In the genomic region with DNA sequence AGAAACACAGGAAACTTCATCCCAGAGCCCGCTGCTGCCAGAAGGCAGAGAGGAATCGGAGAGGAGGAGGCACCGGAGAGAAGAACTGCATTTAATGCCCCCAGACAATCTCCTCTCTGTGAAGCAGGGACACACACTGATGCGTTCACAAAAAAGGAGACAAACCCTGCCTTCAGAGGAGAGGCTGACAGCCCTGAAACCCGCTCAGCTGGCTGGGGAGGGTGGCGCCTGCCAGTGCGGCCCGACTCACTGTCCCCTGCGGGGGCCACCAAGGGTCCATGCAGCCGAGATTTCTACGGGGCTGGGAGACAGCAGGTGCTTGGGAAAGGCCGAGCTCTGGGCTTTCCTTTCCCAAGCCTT, we compare ENCODE assay signal across 1 cellular context.
TF ChIP-seq lines count a peak whose summit lies in the region.

No MANE protein-coding gene starts in this region.

TF ChIP-seq in IMR-90, 13 proteins besides CTCF, POLR2A, EP300 and RAD21:
- no peak for TF ChIP-seq MXI1 (IDR thresholded peaks at IDR 0.05; ENCODE audit: borderline replicate concordance, low read depth, low read length)
- no peak for TF ChIP-seq MAFK (IDR thresholded peaks at IDR 0.05; ENCODE audit: low read depth, low read length)
- no peak for TF ChIP-seq CHD1 (IDR thresholded peaks at IDR 0.05; ENCODE audit: low read depth, low read length)
- TF ChIP-seq SMC3 (IDR thresholded peaks at IDR 0.05; ENCODE audit: low read depth, low read length), result no peak
- TF ChIP-seq, protein P1, sequence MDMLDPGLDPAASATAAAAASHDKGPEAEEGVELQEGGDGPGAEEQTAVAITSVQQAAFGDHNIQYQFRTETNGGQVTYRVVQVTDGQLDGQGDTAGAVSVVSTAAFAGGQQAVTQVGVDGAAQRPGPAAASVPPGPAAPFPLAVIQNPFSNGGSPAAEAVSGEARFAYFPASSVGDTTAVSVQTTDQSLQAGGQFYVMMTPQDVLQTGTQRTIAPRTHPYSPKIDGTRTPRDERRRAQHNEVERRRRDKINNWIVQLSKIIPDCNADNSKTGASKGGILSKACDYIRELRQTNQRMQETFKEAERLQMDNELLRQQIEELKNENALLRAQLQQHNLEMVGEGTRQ (IDR thresholded peaks at IDR 0.05; ENCODE audit: low read depth, low read length), result no peak
- TF ChIP-seq CEBPB (IDR thresholded peaks at IDR 0.05; ENCODE audit: low read depth, low read length), result no peak
- no peak for TF ChIP-seq NFE2L2 (IDR thresholded peaks at IDR 0.05; ENCODE audit: low read depth, low read length)
- TF ChIP-seq, protein P2, sequence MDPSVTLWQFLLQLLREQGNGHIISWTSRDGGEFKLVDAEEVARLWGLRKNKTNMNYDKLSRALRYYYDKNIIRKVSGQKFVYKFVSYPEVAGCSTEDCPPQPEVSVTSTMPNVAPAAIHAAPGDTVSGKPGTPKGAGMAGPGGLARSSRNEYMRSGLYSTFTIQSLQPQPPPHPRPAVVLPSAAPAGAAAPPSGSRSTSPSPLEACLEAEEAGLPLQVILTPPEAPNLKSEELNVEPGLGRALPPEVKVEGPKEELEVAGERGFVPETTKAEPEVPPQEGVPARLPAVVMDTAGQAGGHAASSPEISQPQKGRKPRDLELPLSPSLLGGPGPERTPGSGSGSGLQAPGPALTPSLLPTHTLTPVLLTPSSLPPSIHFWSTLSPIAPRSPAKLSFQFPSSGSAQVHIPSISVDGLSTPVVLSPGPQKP (IDR thresholded peaks at IDR 0.05; ENCODE audit: borderline replicate concordance, low read depth, low read length), result no peak
- TF ChIP-seq RFX5 (IDR thresholded peaks at IDR 0.05; ENCODE audit: low read depth, low read length), result no peak
- TF ChIP-seq MAZ (IDR thresholded peaks at IDR 0.05; ENCODE audit: borderline replicate concordance, low read depth, low read length), result no peak
